6 cellular contexts compared by ENCODE assay signal in genomic region chr11:67392182-67392715, GRCh38.
DNase-seq lines count a peak whose midpoint lies in the region; ATAC-seq and TF ChIP-seq lines count a peak whose summit lies in the region.

No MANE protein-coding gene starts in this region.

- H3K27me3 Mint-ChIP-seq in activated naive CD8-positive, alpha-beta T cell treated with anti-CD3 and anti-CD28 coated beads, Interleukin-2, amount 50 U/mL, for 24 hours = no peaks in the 10 kb centered on the region
- no peaks in the 10 kb centered on the region for H3K27me3 Mint-ChIP-seq in nephron (ENCODE audit: low read depth)

- peak; percentile 5 for ATAC-seq in GM21825 (IDR thresholded peaks at IDR 0.05; ENCODE audit: unreplicated experiment)
- no peak for ATAC-seq in activated naive CD8-positive, alpha-beta T cell treated with anti-CD3 and anti-CD28 coated beads, Interleukin-2, amount 50 U/mL, for 24 hours

- H3K36me3 Mint-ChIP-seq in activated naive CD8-positive, alpha-beta T cell treated with anti-CD3 and anti-CD28 coated beads, Interleukin-2, amount 50 U/mL, for 24 hours (ENCODE audit: low read depth) = peaks cover 11% of the 10 kb centered on the region
- H3K36me3 Mint-ChIP-seq in nephron (ENCODE audit: low read depth) = peaks cover 4% of the 10 kb centered on the region

- H3K4me1 Mint-ChIP-seq in activated naive CD8-positive, alpha-beta T cell treated with anti-CD3 and anti-CD28 coated beads, Interleukin-2, amount 50 U/mL, for 24 hours = peaks cover 40% of the 10 kb centered on the region
- H3K4me1 Mint-ChIP-seq in nephron = peaks cover 30% of the 10 kb centered on the region

- H3K4me3 Mint-ChIP-seq in activated naive CD8-positive, alpha-beta T cell treated with anti-CD3 and anti-CD28 coated beads, Interleukin-2, amount 50 U/mL, for 24 hours = peak overlapping the region; percentile 92
- H3K4me3 Mint-ChIP-seq in nephron = peak overlapping the region; percentile 88 to 90 (median 89)

- TF ChIP-seq CTCF in nephron (IDR thresholded peaks at IDR 0.05; ENCODE audit: unreplicated experiment in 3 of 3) = no peak

- TF ChIP-seq POLR2A in erythroblast (IDR thresholded peaks at IDR 0.05; ENCODE audit: low read length) = no peak

- no peaks in the 10 kb centered on the region for H3K9me3 Mint-ChIP-seq in activated naive CD8-positive, alpha-beta T cell treated with anti-CD3 and anti-CD28 coated beads, Interleukin-2, amount 50 U/mL, for 24 hours
- H3K9me3 Mint-ChIP-seq in nephron = no peaks in the 10 kb centered on the region

- no peak for DNase-seq in activated naive CD8-positive, alpha-beta T cell treated with anti-CD3 and anti-CD28 coated beads, Interleukin-2, amount 50 U/mL, for 24 hours
- no peak for DNase-seq in HPDE6-E6E7 (ENCODE audit: extremely low spot score)
- DNase-seq in erythroblast (lab: John Stamatoyannopoulos, UW) = no peak
- DNase-seq in DMS79 (lab: John Stamatoyannopoulos, UW) = no peak

- peak overlapping the region; percentile 73 for H3K27ac Mint-ChIP-seq in activated naive CD8-positive, alpha-beta T cell treated with anti-CD3 and anti-CD28 coated beads, Interleukin-2, amount 50 U/mL, for 24 hours
- peak overlapping the region in 1 of 3 experiments; percentile 49 for H3K27ac Mint-ChIP-seq in nephron
